In the genomic region with DNA sequence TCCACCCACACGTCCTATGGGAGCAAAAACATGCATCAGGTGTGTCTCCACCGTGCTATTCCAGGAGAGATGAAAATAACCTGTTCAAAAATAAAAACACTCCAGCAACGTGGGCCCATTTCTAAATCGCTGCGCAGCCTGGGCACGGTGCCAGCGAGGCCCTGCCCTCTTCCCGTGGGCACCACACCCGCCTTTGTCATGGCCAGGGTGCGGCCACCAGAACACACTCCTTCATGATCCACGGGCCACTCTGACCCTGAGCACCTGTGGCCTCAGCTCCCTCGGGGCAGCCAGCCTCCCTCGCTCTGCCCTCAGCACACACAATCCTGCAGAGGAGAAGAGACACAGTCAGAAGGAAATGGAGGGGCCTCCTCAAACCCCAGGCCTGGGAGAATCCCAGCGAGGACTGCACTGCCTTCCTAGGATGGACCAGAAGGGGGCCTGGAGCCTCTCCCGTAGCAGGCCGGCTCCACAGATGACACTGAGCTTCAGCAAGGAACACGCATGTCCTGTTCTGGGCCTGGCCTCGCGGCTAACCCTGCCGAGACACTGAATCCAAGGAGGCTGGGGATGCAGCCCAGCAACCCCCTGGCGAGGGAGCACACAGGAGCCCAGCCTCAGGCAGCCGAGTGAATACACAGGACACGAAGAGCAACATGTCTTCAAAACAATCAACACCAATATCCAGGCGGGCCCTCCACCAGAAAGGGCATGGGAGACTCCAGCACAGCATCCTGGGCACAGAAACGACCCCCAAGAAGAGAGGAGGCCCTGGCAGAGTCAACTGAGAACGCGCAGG, we compare ENCODE assay signal across 10 cellular contexts.
A peak's percentile ranks its signal among the peaks of the same experiment; 100 is the strongest.
DNase-seq lines count a peak whose midpoint lies in the region; ATAC-seq and TF ChIP-seq lines count a peak whose summit lies in the region.
"Had no signal": no experiment of that assay in that cellular context is flagged by ENCODE, and none has a peak within 500 bp of the region (broad histone marks: within the 10 kb centered on the region; RNA-seq: fewer than 3 reads in every experiment).

No MANE protein-coding gene starts in this region.

- H3K4me1 ChIP-seq in CD4-positive, CD25-positive, alpha-beta regulatory T cell (ENCODE audit: control insufficient read depth, insufficient read depth, low read length, poor library complexity, severe bottlenecking) = peaks cover 20% of the 10 kb centered on the region
- peaks cover 2% of the 10 kb centered on the region for H3K4me1 ChIP-seq in neural progenitor cell

- peaks cover 6 to 44% (median 10%) of the 10 kb centered on the region in 4 donors for H3K4me1 Mint-ChIP-seq in CD4-positive, CD25-positive, alpha-beta regulatory T cell
- H3K4me1 Mint-ChIP-seq in neural progenitor cell = peaks cover 43% of the 10 kb centered on the region
- H3K4me1 Mint-ChIP-seq in activated CD8-positive, alpha-beta T cell treated with anti-CD3 and anti-CD28 coated beads for 36 hours (ENCODE audit: low read depth) = peaks cover 28% of the 10 kb centered on the region

- no peak overlapping the region for H3K27ac ChIP-seq in CD4-positive, CD25-positive, alpha-beta regulatory T cell (ENCODE audit: insufficient read depth, low read length, poor library complexity, severe bottlenecking)
- no peak overlapping the region for H3K27ac ChIP-seq in neural progenitor cell

- H3K27me3 ChIP-seq in CD4-positive, CD25-positive, alpha-beta regulatory T cell (ENCODE audit: control insufficient read depth, insufficient read depth, low read length) = no peaks in the 10 kb centered on the region
- H3K27me3 ChIP-seq in neural progenitor cell = no peaks in the 10 kb centered on the region

- H3K4me3 ChIP-seq in CD4-positive, CD25-positive, alpha-beta regulatory T cell (ENCODE audit: low read depth, low read length) = no peak overlapping the region
- H3K4me3 ChIP-seq in epithelial cell of esophagus (ENCODE audit: low read length) (no peak overlapping the region), neural progenitor cell (no peak overlapping the region)

- H3K36me3 Mint-ChIP-seq in CD4-positive, CD25-positive, alpha-beta regulatory T cell = peaks cover 21% of the 10 kb centered on the region
- H3K36me3 Mint-ChIP-seq in neural progenitor cell = peaks cover 29% of the 10 kb centered on the region
- peaks cover 10% of the 10 kb centered on the region for H3K36me3 Mint-ChIP-seq in activated CD8-positive, alpha-beta T cell treated with anti-CD3 and anti-CD28 coated beads for 36 hours (ENCODE audit: low read depth)

- no peak for ATAC-seq in CD4-positive, CD25-positive, alpha-beta regulatory T cell (ENCODE audit: low read depth in 2 of 2)
- ATAC-seq in GM21576 (IDR thresholded peaks at IDR 0.05; ENCODE audit: unreplicated experiment) = no peak
- ATAC-seq in activated CD8-positive, alpha-beta T cell treated with anti-CD3 and anti-CD28 coated beads for 36 hours = no peak

- H3K9ac ChIP-seq in neural progenitor cell = no peak overlapping the region

- POLR2A ChIA-PET in activated CD8-positive, alpha-beta T cell treated with anti-CD3 and anti-CD28 coated beads for 36 hours (lab: Charles Lee) = no interaction called here

- peak overlapping the region; percentile 72 to 86 (median 78) for H3K27ac Mint-ChIP-seq in CD4-positive, CD25-positive, alpha-beta regulatory T cell
- H3K27ac Mint-ChIP-seq in neural progenitor cell = peak overlapping the region; percentile 87
- H3K27ac Mint-ChIP-seq in activated CD8-positive, alpha-beta T cell treated with anti-CD3 and anti-CD28 coated beads for 36 hours = no peak overlapping the region
- H3K27ac Mint-ChIP-seq: stimulated activated naive CD8-positive, alpha-beta T cell treated with anti-CD3 and anti-CD28 coated beads, Interleukin-15, Interleukin-2, amounts not matched to agents 100 ng/mL and 50 ng/mL, for 24 hours had no signal

- peaks cover 0 to 8% (median 0%) of the 10 kb centered on the region in 7 donors for H3K9me3 Mint-ChIP-seq in CD4-positive, CD25-positive, alpha-beta regulatory T cell
- H3K9me3 Mint-ChIP-seq in neural progenitor cell = peaks cover 15% of the 10 kb centered on the region
- H3K9me3 Mint-ChIP-seq in activated CD8-positive, alpha-beta T cell treated with anti-CD3 and anti-CD28 coated beads for 36 hours = peaks cover 10% of the 10 kb centered on the region

- no peak overlapping the region for H2AFZ ChIP-seq in neural progenitor cell (replicated peaks)

- H3K36me3 ChIP-seq in CD4-positive, CD25-positive, alpha-beta regulatory T cell (ENCODE audit: control insufficient read depth, insufficient read depth, low read length) = no peaks in the 10 kb centered on the region
- H3K36me3 ChIP-seq in neural progenitor cell = peaks cover 5% of the 10 kb centered on the region

- H3F3A ChIP-seq in neural progenitor cell (ENCODE audit: low read depth) = peaks cover 14% of the 10 kb centered on the region

- TF ChIP-seq CTCF in epithelial cell of esophagus (IDR thresholded peaks at IDR 0.05; ENCODE audit: insufficient read depth, low read depth, low read length, missing control alignments) = peak; percentile 18
- TF ChIP-seq CTCF in neural progenitor cell (IDR thresholded peaks at IDR 0.05) = peak; percentile 11
- TF ChIP-seq CTCF in activated CD8-positive, alpha-beta T cell treated with anti-CD3 and anti-CD28 coated beads for 36 hours (IDR thresholded peaks at IDR 0.05) = no peak

- H3K4me3 Mint-ChIP-seq in CD4-positive, CD25-positive, alpha-beta regulatory T cell = no peak overlapping the region
- no peak overlapping the region for H3K4me3 Mint-ChIP-seq in neural progenitor cell
- no peak overlapping the region for H3K4me3 Mint-ChIP-seq in activated CD8-positive, alpha-beta T cell treated with anti-CD3 and anti-CD28 coated beads for 36 hours
- H3K4me3 Mint-ChIP-seq: stimulated activated naive CD8-positive, alpha-beta T cell treated with anti-CD3 and anti-CD28 coated beads, Interleukin-15, Interleukin-2, amounts not matched to agents 100 ng/mL and 50 ng/mL, for 24 hours had no signal

- no peak overlapping the region for H3K4me2 ChIP-seq in neural progenitor cell

- peaks cover 3% of the 10 kb centered on the region for H3K79me2 ChIP-seq in neural progenitor cell (ENCODE audit: low read depth)

- no peaks in the 10 kb centered on the region for H3K27me3 Mint-ChIP-seq in CD4-positive, CD25-positive, alpha-beta regulatory T cell
- H3K27me3 Mint-ChIP-seq in neural progenitor cell (ENCODE audit: insufficient read depth, low read depth) = peaks cover 4% of the 10 kb centered on the region
- no peaks in the 10 kb centered on the region for H3K27me3 Mint-ChIP-seq in activated CD8-positive, alpha-beta T cell treated with anti-CD3 and anti-CD28 coated beads for 36 hours
- H3K27me3 Mint-ChIP-seq: stimulated activated naive CD8-positive, alpha-beta T cell treated with anti-CD3 and anti-CD28 coated beads, Interleukin-15, Interleukin-2, amounts not matched to agents 100 ng/mL and 50 ng/mL, for 24 hours had no signal

- H3K9me3 ChIP-seq in CD4-positive, CD25-positive, alpha-beta regulatory T cell (ENCODE audit: control insufficient read depth in 2 of 2, low read length in 2 of 2) = no peaks in the 10 kb centered on the region
- peaks cover 14% of the 10 kb centered on the region for H3K9me3 ChIP-seq in neural progenitor cell (ENCODE audit: low read depth)

- DNase-seq in CD4-positive, CD25-positive, alpha-beta regulatory T cell = peak in 1 of 3 donors; percentile 24
- peak; percentile 4 for DNase-seq in NCI-H2029 treated with DMSO at 0.1 percent for 48 hours (lab: John Stamatoyannopoulos, UW)
- DNase-seq in epithelial cell of esophagus (ENCODE audit: low read depth) = peak; percentile 50
- no peak for DNase-seq in neural progenitor cell (ENCODE audit: low spot score)
- DNase-seq in T-helper 1 cell = no peak
- DNase-seq in activated CD8-positive, alpha-beta T cell treated with anti-CD3 and anti-CD28 coated beads for 36 hours = no peak
- no peak for DNase-seq in HK-2 (ENCODE audit: unreplicated experiment)
- DNase-seq: effector memory CD4-positive, alpha-beta T cell had no signal

- no peaks in the 10 kb centered on the region for H4K20me1 ChIP-seq in neural progenitor cell (ENCODE audit: low read depth)

- intact Hi-C loops in activated CD8-positive, alpha-beta T cell treated with anti-CD3 and anti-CD28 coated beads for 36 hours (cut with micrococcal nuclease) = no loop called here

- CTCF ChIA-PET in activated CD8-positive, alpha-beta T cell treated with anti-CD3 and anti-CD28 coated beads for 36 hours (lab: Charles Lee) = no interaction called here

Comparison
In these comparisons a context has a peak if more than half of its experiments do, and no peak if none do; other contexts are left out.
1. DNase-seq: peak in NCI-H2029 treated with DMSO at 0.1 percent for 48 hours (single experiment) and epithelial cell of esophagus (single experiment); none in neural progenitor cell (single experiment), T-helper 1 cell (0 of 5), activated CD8-positive, alpha-beta T cell treated with anti-CD3 and anti-CD28 coated beads for 36 hours (single experiment) and HK-2 (single experiment).